Comparison of ENCODE assay signal across 16 cellular contexts in the genomic region with DNA sequence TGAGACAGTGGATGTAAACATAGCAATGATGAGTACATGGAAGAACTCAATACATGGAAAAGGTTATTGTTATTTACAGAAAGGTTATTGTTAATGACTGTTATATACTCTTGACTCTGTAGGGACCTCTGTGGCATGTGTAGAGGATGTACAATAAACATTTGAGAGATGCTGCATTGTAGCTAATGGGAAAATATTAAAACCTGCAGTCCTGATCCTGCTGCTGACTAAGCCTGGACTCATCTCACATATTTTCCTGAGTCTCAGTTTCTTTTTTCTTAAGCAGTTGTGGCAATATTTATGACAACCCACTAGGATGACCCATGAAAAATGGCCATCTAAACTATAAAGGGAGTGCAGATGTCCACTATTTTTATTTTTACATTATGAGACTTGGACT.
"Had no signal": no experiment of that assay in that cellular context is flagged by ENCODE, and none has a peak within 500 bp of the region (broad histone marks: within the 10 kb centered on the region; RNA-seq: fewer than 3 reads in every experiment).

No MANE protein-coding gene starts in this region.

- ATAC-seq: SK-N-SH treated with all-trans-retinoic acid at 6 μM for 48 hours had no signal

- DNase-seq: KBM-7, MG63, NCI-H1092, NCI-H1105 treated with DMSO at 0.1 percent for 48 hours, NCI-H1417 treated with DMSO at 0.1 percent for 48 hours, NCI-H146, NCI-H1694 treated with DMSO at 0.1 percent for 48 hours, NCI-H1930, NCI-H2081, NCI-H2107, NCI-H2227 treated with DMSO at 0.1 percent for 48 hours, NCI-H510A, NCI-H524 treated with DMSO at 0.1 percent for 48 hours, NCI-H774, SHP77 had no signal

- H3K4me3 ChIP-seq: MG63 had no signal
